In genomic region chr6:11437824-11438459, GRCh38 we compare ENCODE assay signal across 19 cellular contexts.
DNase-seq lines count a peak whose midpoint lies in the region; ATAC-seq and TF ChIP-seq lines count a peak whose summit lies in the region.
"Had no signal": no experiment of that assay in that cellular context is flagged by ENCODE, and none has a peak within 500 bp of the region (broad histone marks: within the 10 kb centered on the region; RNA-seq: fewer than 3 reads in every experiment).

No MANE protein-coding gene starts in this region.

- no peaks in the 10 kb centered on the region for H3K79me2 ChIP-seq in PC-3 (ENCODE audit: low read length)

- H3K27me3 ChIP-seq in PC-3 (ENCODE audit: low read length) = no peaks in the 10 kb centered on the region
- no peaks in the 10 kb centered on the region for H3K27me3 ChIP-seq in gastroesophageal sphincter
- H3K27me3 ChIP-seq: SJCRH30 had no signal

- H3K36me3 ChIP-seq in PC-3 (ENCODE audit: low read depth, low read length) (no peaks in the 10 kb centered on the region), gastroesophageal sphincter (no peaks in the 10 kb centered on the region)
- H3K36me3 ChIP-seq: SJCRH30 had no signal

- H3K9me3 ChIP-seq in PC-3 (ENCODE audit: low read length) (no peaks in the 10 kb centered on the region), gastroesophageal sphincter (no peaks in the 10 kb centered on the region)
- H3K9me3 ChIP-seq: SJCRH30 had no signal

- WGBS in gastroesophageal sphincter (ENCODE audit: low coverage in 1 of 2), 2 donors = 83 to 92% methylated on average over 2 to 3 of the region's 6 CpGs
- 65 to 66% methylated on average over 6 of the region's 6 CpGs for WGBS in lower leg skin, 2 donors

- no peak overlapping the region for H3K4me3 Mint-ChIP-seq in activated T-cell treated with anti-CD3 and anti-CD28 coated beads, Interleukin-2, amount 50 U/mL, for 4 hours
- H3K4me3 Mint-ChIP-seq: activated T-cell treated with anti-CD3 and anti-CD28 coated beads, Interleukin-2, amount 50 U/mL, for 72 hours; IgD-negative memory B cell had no signal

- intact Hi-C loops in PC-3 (cut with micrococcal nuclease) (loop anchor here (10.0 kb wide), 1 partner anchor 293 kb away; no protein-coding TSS in a partner anchor), lower leg skin (cut with DNase I; ENCODE audit: low total_unique reads) (no loop called here)

- CTCF ChIA-PET in PC-3 (lab: Charles Lee) = no interaction called here

- peaks cover 11% of the 10 kb centered on the region for H3K4me1 Mint-ChIP-seq in activated T-cell treated with anti-CD3 and anti-CD28 coated beads, Interleukin-2, amount 50 U/mL, for 4 hours (ENCODE audit: low read depth)

- H2AFZ ChIP-seq in PC-3 (ENCODE audit: low read length) = peak overlapping the region; percentile 7; the same call in 1 of the 2 replicates

- TF ChIP-seq CTCF in PC-3 (conservative IDR thresholded peaks at IDR 0.05; ENCODE audit: low read depth, low read length) = no peak
- TF ChIP-seq CTCF in gastroesophageal sphincter (IDR thresholded peaks at IDR 0.05) = no peak
- no peak for TF ChIP-seq CTCF in lower leg skin (IDR thresholded peaks at IDR 0.05)

- no peak for TF ChIP-seq EP300 in gastroesophageal sphincter (IDR thresholded peaks at IDR 0.05)

- ATAC-seq in PC-3 (no peak), gastroesophageal sphincter (peak; percentile 20)
- no peak for ATAC-seq in activated T-cell treated with anti-CD3 and anti-CD28 coated beads, Interleukin-2, amount 50 U/mL, for 4 hours
- ATAC-seq: activated T-cell treated with anti-CD3 and anti-CD28 coated beads, Interleukin-2, amount 50 U/mL, for 72 hours had no signal

- H3K4me1 ChIP-seq in PC-3 (ENCODE audit: insufficient read depth, low read length) (peaks cover 37% of the 10 kb centered on the region), gastroesophageal sphincter (peaks cover 12 to 23% (median 15%) of the 10 kb centered on the region in 3 donors)
- H3K4me1 ChIP-seq: SJCRH30 had no signal

- H3K9me3 Mint-ChIP-seq in activated T-cell treated with anti-CD3 and anti-CD28 coated beads, Interleukin-2, amount 50 U/mL, for 4 hours = no peaks in the 10 kb centered on the region
- H3K9me3 Mint-ChIP-seq: activated T-cell treated with anti-CD3 and anti-CD28 coated beads, Interleukin-2, amount 50 U/mL, for 72 hours; IgD-negative memory B cell had no signal

- peaks cover 9% of the 10 kb centered on the region for H3F3A ChIP-seq in PC-3 (ENCODE audit: low read length, unreplicated experiment)

- H4K20me1 ChIP-seq in PC-3 (ENCODE audit: low read length) = no peaks in the 10 kb centered on the region

- H3K9ac ChIP-seq in PC-3 (ENCODE audit: low read length) = no peak overlapping the region

- peak; percentile 73 for DNase-seq in EL
- peak; percentile 28 for DNase-seq in PC-3
- DNase-seq in pulmonary artery endothelial cell (ENCODE audit: low read depth, low spot score) = peak; percentile 58
- no peak for DNase-seq in iPS-NIHi11 (ENCODE audit: low spot score)
- no peak for DNase-seq in lower leg skin (ENCODE audit: low spot score in 2 of 2)
- no peak for DNase-seq in activated T-cell treated with anti-CD3 and anti-CD28 coated beads, Interleukin-2, amount 50 U/mL, for 4 hours
- DNase-seq: activated T-cell treated with anti-CD3 and anti-CD28 coated beads, Interleukin-2, amount 50 U/mL, for 72 hours; DMS79; H7; hypothalamus; NCI-H1048; NK-92 treated with Interleukin-12 subunit alpha and Interleukin-12 subunit beta, amount 100 ng/mL, for 24 hours; SJCRH30; stimulated activated naive CD4-positive, alpha-beta T cell; T1000 had no signal

- no peaks in the 10 kb centered on the region for H3K9me2 ChIP-seq in PC-3 (replicated peaks; ENCODE audit: low read length)

- TF ChIP-seq POLR2A in gastroesophageal sphincter (IDR thresholded peaks at IDR 0.05) = no peak
- no peak for TF ChIP-seq POLR2A in lower leg skin (IDR thresholded peaks at IDR 0.05)

- H3K27me3 Mint-ChIP-seq in activated T-cell treated with anti-CD3 and anti-CD28 coated beads, Interleukin-2, amount 50 U/mL, for 4 hours (ENCODE audit: low read depth) = no peaks in the 10 kb centered on the region
- H3K27me3 Mint-ChIP-seq: IgD-negative memory B cell had no signal

- H3K27ac ChIP-seq in PC-3 (ENCODE audit: low read length) (no peak overlapping the region), gastroesophageal sphincter (peak overlapping the region in 2 of 4 donors; percentile 21 to 54)
- H3K27ac ChIP-seq: epithelial cell of prostate, SJCRH30 had no signal

- H3K4me3 ChIP-seq in PC-3 (ENCODE audit: low read length) (no peak overlapping the region), gastroesophageal sphincter (no peak overlapping the region), lower leg skin (ENCODE audit: low read depth, poor library complexity, severe bottlenecking) (no peak overlapping the region)
- H3K4me3 ChIP-seq: lung, SJCRH30 had no signal

- no peaks in the 10 kb centered on the region for H3K36me3 Mint-ChIP-seq in activated T-cell treated with anti-CD3 and anti-CD28 coated beads, Interleukin-2, amount 50 U/mL, for 4 hours (ENCODE audit: insufficient read depth)

- POLR2A ChIA-PET in PC-3 (lab: Charles Lee; ENCODE audit: unreplicated experiment) = no interaction called here

- H3K4me2 ChIP-seq in PC-3 (ENCODE audit: low read length) = no peak overlapping the region

- no TSS peak for BruUV-seq in PC-3 (replicated peaks; lab: Mats Ljungman, UMichigan)

Comparison
In these comparisons a context has a peak if more than half of its experiments do, and no peak if none do; other contexts are left out.
1. DNase-seq: peak in EL (single experiment), PC-3 (single experiment) and pulmonary artery endothelial cell (single experiment); none in iPS-NIHi11 (single experiment), lower leg skin (0 of 2) and activated T-cell treated with anti-CD3 and anti-CD28 coated beads, Interleukin-2, amount 50 U/mL, for 4 hours (single experiment).